In genomic region chr20:37095609-37096414, GRCh38 we compare ENCODE assay signal across 8 cellular contexts. TPM values are rescaled to one million over a fixed set of nuclear protein-coding genes. Genes with fewer than 3 reads are reported as not detected.
DNase-seq lines count a peak whose midpoint lies in the region; ATAC-seq and TF ChIP-seq lines count a peak whose summit lies in the region.

Gene RBL1 (minus strand): TSS chr20:37095997. CDS start chr20:37095928, 69 bp downstream.

- no peaks in the 10 kb centered on the region for H3K27me3 ChIP-seq in OCI-LY3 (ENCODE audit: low read depth, low read length)
- no peaks in the 10 kb centered on the region for H3K27me3 ChIP-seq in mononuclear cell (ENCODE audit: insufficient read depth, low read length)

- H4K20me1 ChIP-seq in OCI-LY3 (ENCODE audit: insufficient read depth, low read length), result peaks cover 5% of the 10 kb centered on the region

- H2AFZ ChIP-seq in OCI-LY3 (ENCODE audit: low read depth, low read length), result peak within 1 kb of the TSS; percentile 99

- H3K4me2 ChIP-seq in OCI-LY3 (ENCODE audit: low read length), result peak within 1 kb of the TSS; percentile 78

- peak; percentile 68 for ATAC-seq in GM21423 (IDR thresholded peaks at IDR 0.05; ENCODE audit: unreplicated experiment)

- peaks cover 23% of the 10 kb centered on the region for H3K36me3 ChIP-seq in OCI-LY3 (replicated peaks; ENCODE audit: low read depth, low read length)

- peak within 1 kb of the TSS; percentile 77 for H3K27ac ChIP-seq in OCI-LY3 (ENCODE audit: low read length)

- TF ChIP-seq CTCF in OCI-LY3 (IDR thresholded peaks at IDR 0.05; ENCODE audit: low read depth, low read length) (peak; percentile 38), epithelial cell of esophagus (IDR thresholded peaks at IDR 0.05; ENCODE audit: insufficient read depth, low read depth, low read length, missing control alignments) (peak; percentile 35)

- peak within 1 kb of the TSS; percentile 95 for H3K9ac ChIP-seq in OCI-LY3 (ENCODE audit: low read length)

- H3K4me3 ChIP-seq in OCI-LY3 (ENCODE audit: low read length) (peak within 1 kb of the TSS; percentile 83), epithelial cell of esophagus (ENCODE audit: low read length) (peak within 1 kb of the TSS; percentile 72), mononuclear cell (ENCODE audit: low read length) (peak within 1 kb of the TSS; percentile 66)

- peak; percentile 90 for DNase-seq in COR-L47 (lab: John Stamatoyannopoulos, UW)
- DNase-seq in HuH-7 (ENCODE audit: low spot score), result peak; percentile 81
- DNase-seq in activated CD8-positive, alpha-beta memory T cell treated with anti-CD3 and anti-CD28 coated beads, Interleukin-2, amount 50 U/mL, for 48 hours, result peak; percentile 94
- DNase-seq in epithelial cell of esophagus (ENCODE audit: low read depth), result peak; percentile 82
- DNase-seq in stimulated activated CD8-positive, alpha-beta memory T cell treated with anti-CD3 and anti-CD28 coated beads, Interleukin-2, amount 100 ng/mL, for 48 hours (ENCODE audit: low read depth in 2 of 2), result peak; percentile 82 to 85

- H3K79me2 ChIP-seq in OCI-LY3 (ENCODE audit: low read length), result peaks cover 48% of the 10 kb centered on the region

- H3K9me3 ChIP-seq in OCI-LY3 (ENCODE audit: insufficient read depth, low read length) (no peaks in the 10 kb centered on the region), mononuclear cell (ENCODE audit: low read depth, low read length) (no peaks in the 10 kb centered on the region)

- H3K4me1 ChIP-seq in OCI-LY3 (ENCODE audit: low read length), result peaks cover 34% of the 10 kb centered on the region
- peaks cover 21% of the 10 kb centered on the region for H3K4me1 ChIP-seq in mononuclear cell (ENCODE audit: insufficient read depth, low read length)

RNA-seq across cellular contexts. Expression of gene RBL1, which starts in this region (rescaled TPM):
- total RNA-seq in mononuclear cell, result 28.9 TPM

Comparison
In these comparisons a context has a peak if more than half of its experiments do, and no peak if none do; other contexts are left out.
1. Peak in every context shown above with its lines: DNase-seq, ATAC-seq, H3K4me3 ChIP-seq and H3K27ac ChIP-seq.